2 cellular contexts compared by ENCODE assay signal in genomic region chr2:64666810-64667438, GRCh38.
A peak's percentile ranks its signal among the peaks of the same experiment; 100 is the strongest.
TF ChIP-seq lines count a peak whose summit lies in the region.

No MANE protein-coding gene starts in this region.

TF ChIP-seq in HepG2, 621 proteins besides CTCF, POLR2A, EP300 and RAD21 (continued from another document and continues in another):
- TF ChIP-seq FOXP4 (CRISPR knock-in tag; IDR thresholded peaks at IDR 0.05) (peak; percentile 80), ETV5 (CRISPR knock-in tag; IDR thresholded peaks at IDR 0.05; ENCODE audit: borderline replicate concordance) (peak; percentile 88; the same call in 1 of the 2 replicates), SMAD3 (CRISPR knock-in tag; IDR thresholded peaks at IDR 0.05) (peak; percentile 51; the same call in 1 of the 2 replicates), ZNF646 (CRISPR knock-in tag; IDR thresholded peaks at IDR 0.05) (peak; percentile 54; the same call in 1 of the 2 replicates), GATAD2A (CRISPR knock-in tag; IDR thresholded peaks at IDR 0.05) (peak; percentile 83), PRDM15 (CRISPR knock-in tag; IDR thresholded peaks at IDR 0.05) (no peak), ZNF629 (CRISPR knock-in tag; conservative IDR thresholded peaks at IDR 0.05) (no peak), GMEB1 (CRISPR knock-in tag; IDR thresholded peaks at IDR 0.05; ENCODE audit: borderline replicate concordance) (no peak)

TF ChIP-seq in WTC11, 78 proteins besides CTCF, POLR2A, EP300 and RAD21 (continued from another document):
- TF ChIP-seq, protein P1, sequence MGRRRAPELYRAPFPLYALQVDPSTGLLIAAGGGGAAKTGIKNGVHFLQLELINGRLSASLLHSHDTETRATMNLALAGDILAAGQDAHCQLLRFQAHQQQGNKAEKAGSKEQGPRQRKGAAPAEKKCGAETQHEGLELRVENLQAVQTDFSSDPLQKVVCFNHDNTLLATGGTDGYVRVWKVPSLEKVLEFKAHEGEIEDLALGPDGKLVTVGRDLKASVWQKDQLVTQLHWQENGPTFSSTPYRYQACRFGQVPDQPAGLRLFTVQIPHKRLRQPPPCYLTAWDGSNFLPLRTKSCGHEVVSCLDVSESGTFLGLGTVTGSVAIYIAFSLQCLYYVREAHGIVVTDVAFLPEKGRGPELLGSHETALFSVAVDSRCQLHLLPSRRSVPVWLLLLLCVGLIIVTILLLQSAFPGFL (CRISPR knock-in tag; IDR thresholded peaks at IDR 0.05; ENCODE audit: borderline replicate concordance), result no peak
- TF ChIP-seq ZSCAN18 (CRISPR knock-in tag; IDR thresholded peaks at IDR 0.05), result no peak
- TF ChIP-seq RELA (CRISPR knock-in tag; IDR thresholded peaks at IDR 0.05; ENCODE audit: borderline replicate concordance), result no peak
- TF ChIP-seq, protein P2, sequence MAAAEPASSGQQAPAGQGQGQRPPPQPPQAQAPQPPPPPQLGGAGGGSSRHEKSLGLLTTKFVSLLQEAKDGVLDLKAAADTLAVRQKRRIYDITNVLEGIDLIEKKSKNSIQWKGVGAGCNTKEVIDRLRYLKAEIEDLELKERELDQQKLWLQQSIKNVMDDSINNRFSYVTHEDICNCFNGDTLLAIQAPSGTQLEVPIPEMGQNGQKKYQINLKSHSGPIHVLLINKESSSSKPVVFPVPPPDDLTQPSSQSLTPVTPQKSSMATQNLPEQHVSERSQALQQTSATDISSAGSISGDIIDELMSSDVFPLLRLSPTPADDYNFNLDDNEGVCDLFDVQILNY (CRISPR knock-in tag; IDR thresholded peaks at IDR 0.05), result no peak
